ENCODE assay signal across 19 cellular contexts in the genomic region with DNA sequence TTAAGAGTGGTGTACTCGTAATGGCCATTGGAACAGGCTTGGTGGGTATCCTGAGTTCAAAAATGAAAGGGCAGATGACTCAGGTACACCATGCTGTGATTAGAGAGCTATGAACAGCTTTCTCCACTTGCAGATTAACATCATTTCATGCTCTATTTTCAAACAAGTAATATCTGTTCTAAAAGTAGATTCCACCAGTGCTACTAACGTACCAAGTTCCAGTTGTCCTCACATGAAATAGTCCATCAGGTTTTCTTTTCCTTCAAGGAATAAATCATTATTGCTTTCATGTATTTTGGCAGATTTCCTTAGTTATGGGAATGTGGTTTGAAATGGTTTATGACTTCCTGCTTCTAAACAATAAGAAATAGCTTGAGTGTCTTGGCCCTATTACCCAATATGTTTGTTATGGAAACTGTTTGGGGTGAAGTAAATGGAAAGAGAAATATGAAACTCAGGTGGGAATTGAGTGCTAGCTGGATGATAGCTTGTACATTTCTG. TPM values are rescaled to one million over a fixed set of nuclear protein-coding genes. Genes with fewer than 3 reads are reported as not detected.
DNase-seq lines count a peak whose midpoint lies in the region; ATAC-seq, FAIRE-seq and TF ChIP-seq lines count a peak whose summit lies in the region.
"Had no signal": no experiment of that assay in that cellular context is flagged by ENCODE, and none has a peak within 500 bp of the region (broad histone marks: within the 10 kb centered on the region; RNA-seq: fewer than 3 reads in every experiment).

No MANE protein-coding gene starts in this region.

- no peaks in the 10 kb centered on the region for H3K27me3 ChIP-seq in DOHH2 (ENCODE audit: control insufficient read depth, low read length)
- H3K27me3 ChIP-seq in kidney epithelial cell (ENCODE audit: control insufficient read depth, insufficient read depth, low read length) = no peaks in the 10 kb centered on the region
- H3K27me3 ChIP-seq in pancreas = no peaks in the 10 kb centered on the region
- H3K27me3 ChIP-seq: esophagus muscularis mucosa, stomach had no signal

- intact Hi-C loops in pancreas (cut with DNase I) = no loop called here

- peak overlapping the region; percentile 73 for H3K27ac ChIP-seq in DOHH2 (ENCODE audit: low read depth, low read length)
- no peak overlapping the region for H3K27ac ChIP-seq in pancreas

- no peak for TF ChIP-seq CTCF in DOHH2 (IDR thresholded peaks at IDR 0.05; ENCODE audit: low read depth, low read length, poor library complexity, severe bottlenecking)
- no peak for TF ChIP-seq CTCF in cardiac fibroblast (IDR thresholded peaks at IDR 0.05; ENCODE audit: low read depth, low read length)
- TF ChIP-seq CTCF in kidney epithelial cell (IDR thresholded peaks at IDR 0.05; ENCODE audit: insufficient read depth, low read length, poor library complexity, severe bottlenecking) = no peak
- no peak for TF ChIP-seq CTCF in pancreas (IDR thresholded peaks at IDR 0.05)

- H3K9me3 ChIP-seq in DOHH2 (ENCODE audit: control insufficient read depth, insufficient read depth, low read length) = no peaks in the 10 kb centered on the region
- no peaks in the 10 kb centered on the region for H3K9me3 ChIP-seq in pancreas
- H3K9me3 ChIP-seq: esophagus muscularis mucosa, stomach had no signal

- H3K4me3 ChIP-seq in DOHH2 (ENCODE audit: low read length) (no peak overlapping the region), cardiac fibroblast (replicated peaks in 1 of 2; ENCODE audit: low read depth in 2 of 2, low read length in 2 of 2) (no peak overlapping the region), kidney epithelial cell (ENCODE audit: low read depth, low read length) (no peak overlapping the region), pancreas (no peak overlapping the region)
- H3K4me3 ChIP-seq: esophagus muscularis mucosa, stomach had no signal

- no peaks in the 10 kb centered on the region for H3K9me2 ChIP-seq in DOHH2 (replicated peaks; ENCODE audit: control insufficient read depth, low read length)

- peaks cover 83% of the 10 kb centered on the region for H3K4me1 ChIP-seq in DOHH2 (ENCODE audit: control insufficient read depth, low read length)
- H3K4me1 ChIP-seq in pancreas = no peaks in the 10 kb centered on the region

- peaks cover 12% of the 10 kb centered on the region; the same call in 1 of the 2 replicates for H3F3A ChIP-seq in DOHH2 (ENCODE audit: control insufficient read depth, insufficient read depth)

- peak overlapping the region; percentile 67 for H3K4me2 ChIP-seq in DOHH2 (ENCODE audit: low read length)

- ATAC-seq in HG03354 (IDR thresholded peaks at IDR 0.05; ENCODE audit: poor library complexity, severe bottlenecking, unreplicated experiment) (no peak), pancreas (no peak)

- no peaks in the 10 kb centered on the region for H3K79me2 ChIP-seq in DOHH2 (ENCODE audit: control insufficient read depth, low read length)

- H3K36me3 ChIP-seq in DOHH2 (ENCODE audit: control insufficient read depth, low read length) (no peaks in the 10 kb centered on the region), kidney epithelial cell (ENCODE audit: control insufficient read depth, insufficient read depth, low read length) (no peaks in the 10 kb centered on the region), pancreas (no peaks in the 10 kb centered on the region)
- H3K36me3 ChIP-seq: esophagus muscularis mucosa, stomach had no signal

- DNase-seq in LoVo (ENCODE audit: low spot score) = peak; percentile 18
- peak; percentile 76 to 84 for DNase-seq in cardiac fibroblast (ENCODE audit: low read depth in 2 of 2)
- DNase-seq in kidney epithelial cell (ENCODE audit: low read depth) = peak; percentile 44
- no peak for DNase-seq in activated T-cell treated with anti-CD3 and anti-CD28 coated beads, Interleukin-2, amount 50 U/mL, for 48 hours
- no peak for DNase-seq in T-helper 9 cell
- DNase-seq in pancreas = no peak
- DNase-seq: activated CD4-positive, alpha-beta T cell treated with anti-CD3 and anti-CD28 coated beads, Interleukin-2, amount 50 U/mL, for 4 hours; activated effector memory CD4-positive, alpha-beta T cell treated with anti-CD3 and anti-CD28 coated beads, Interleukin-2, amount 50 U/mL, for 16 hours; cerebellar nuclear complex; immature natural killer cell; Karpas-422; NCI-H1930; OCI-M1; right cardiac atrium; stomach had no signal

- WGBS in pancreas, 2 donors = 36 to 45% methylated on average over 2 of the region's 2 CpGs

- no peak for FAIRE-seq in pancreas (lab: Jason Lieb, UNC)
- FAIRE-seq: GM18507 had no signal

- H4K20me1 ChIP-seq in DOHH2 (ENCODE audit: control insufficient read depth, insufficient read depth, low read depth, low read length) = no peaks in the 10 kb centered on the region

RNA-seq across cellular contexts. Expression of a gene that starts 49.9 kb away (rescaled TPM):
- 8.2 and 9.7 TPM in 2 replicates for total RNA-seq in kidney epithelial cell
- total RNA-seq in pancreas = 1 to 10 TPM in 2 of 6 donors, under 1 TPM in 4; 0.25 to 6.4 (median 0.53) TPM
- polyA plus RNA-seq in pancreas = under 1 TPM; 0.34 to 0.52 TPM
- polyA plus RNA-seq: immature natural killer cell had no signal

Comparison
In these comparisons a context has a peak if more than half of its experiments do, and no peak if none do; other contexts are left out.
1. DNase-seq: peak in LoVo (single experiment), cardiac fibroblast (2 of 2) and kidney epithelial cell (single experiment); none in activated T-cell treated with anti-CD3 and anti-CD28 coated beads, Interleukin-2, amount 50 U/mL, for 48 hours (0 of 2), T-helper 9 cell (single experiment) and pancreas (0 of 6).